In genomic region chr2:61810203-61810602, GRCh38 we compare ENCODE assay signal across 2 cellular contexts.
TF ChIP-seq lines count a peak whose summit lies in the region.

No MANE protein-coding gene starts in this region.

TF ChIP-seq in GM12891, 5 proteins besides CTCF, POLR2A, EP300 and RAD21:
- 0 out of 2 replicates have a peak, but pooled peaks have one; percentile 28 for TF ChIP-seq SPI1 (IDR thresholded peaks at IDR 0.05; ENCODE audit: low read depth, low read length)

TF ChIP-seq in GM12878, 131 proteins besides CTCF, POLR2A, EP300 and RAD21:
- TF ChIP-seq MEF2B (IDR thresholded peaks at IDR 0.05; ENCODE audit: partially characterized antibody, poor library complexity, severe bottlenecking) (peak; percentile 20), SPI1 (IDR thresholded peaks at IDR 0.05; ENCODE audit: borderline replicate concordance, insufficient read depth, low read depth, low read length) (peak; percentile 46; the same call in 1 of the 2 replicates)
